Comparison of ENCODE assay signal across 6 cellular contexts in genomic region chr5:6309949-6310348, GRCh38.
"Had no signal": no experiment of that assay in that cellular context is flagged by ENCODE, and none has a peak within 500 bp of the region (broad histone marks: within the 10 kb centered on the region; RNA-seq: fewer than 3 reads in every experiment).

No MANE protein-coding gene starts in this region.

- DNase-seq: IMR-90, KBM-7, KG1 had no signal

- ATAC-seq: HepG2 had no signal

- H3K27ac ChIP-seq: HL-60, KMS-11 had no signal

- H3K4me2 ChIP-seq: KMS-11 had no signal

- H3K9ac ChIP-seq: KMS-11 had no signal

- FAIRE-seq: HepG2 had no signal
